6 cellular contexts compared by ENCODE assay signal in genomic region chr1:7381729-7382128, GRCh38.
DNase-seq lines count a peak whose midpoint lies in the region; TF ChIP-seq lines count a peak whose summit lies in the region.
"Not testable (repeated sequence)": the region's sequence is repeated elsewhere in the genome, so short reads cannot be mapped to it uniquely, and the experiment has no call there.

No MANE protein-coding gene starts in this region.

- not testable (repeated sequence) for H3K27ac ChIP-seq in HEK293 (ENCODE audit: extremely low read depth, low read depth, low read length); endodermal cell (ENCODE audit: low read depth, low read length)

- H3K4me3 ChIP-seq in HEK293 (ENCODE audit: low read depth, low read length); endodermal cell (ENCODE audit: low read length): not testable (repeated sequence)

- not testable (repeated sequence) for H3K9me3 ChIP-seq in HEK293 (ENCODE audit: control insufficient read depth, insufficient read depth, low read depth, low read length); endodermal cell (ENCODE audit: control insufficient read depth, low read length)

- DNase-seq in ecto neural progenitor cell (ENCODE audit: low spot score) (peak; percentile 11), endodermal cell (peak; percentile 7), islet precursor cell (peak; percentile 8), osteocyte (ENCODE audit: extremely low spot score, unreplicated experiment) (peak; percentile 11), ureter (ENCODE audit: low spot score) (peak; percentile 2)

- not testable (repeated sequence) for H3K36me3 Mint-ChIP-seq in endodermal cell (ENCODE audit: low read depth); osteocyte (ENCODE audit: unreplicated experiment)

- H3K27ac Mint-ChIP-seq in endodermal cell; osteocyte (ENCODE audit: unreplicated experiment): not testable (repeated sequence)

- not testable (repeated sequence) for H3K9me3 Mint-ChIP-seq in endodermal cell; osteocyte (ENCODE audit: unreplicated experiment)

- not testable (repeated sequence) for H3K27me3 ChIP-seq in endodermal cell (ENCODE audit: control insufficient read depth, insufficient read depth, low read length, poor library complexity, severe bottlenecking)

- TF ChIP-seq CTCF in HEK293 (tag by site-specific recombination; IDR thresholded peaks at IDR 0.05); endodermal cell (conservative IDR thresholded peaks at IDR 0.05); osteocyte (IDR thresholded peaks at IDR 0.05): not testable (repeated sequence)

- CTCF ChIA-PET in HEK293 (lab: Yijun Ruan, JAX): not testable (repeated sequence)

- WGBS in endodermal cell (ENCODE audit: insufficient coverage in 1 of 2, insufficient read length in 1 of 2), 2 experiments: 80 to 85% methylated on average over 2 of the region's 3 CpGs

- H3K27me3 Mint-ChIP-seq in endodermal cell (ENCODE audit: insufficient read depth); osteocyte (ENCODE audit: unreplicated experiment): not testable (repeated sequence)

- H3K4me1 Mint-ChIP-seq in endodermal cell: not testable (repeated sequence)
- peaks cover 14% of the 10 kb centered on the region for H3K4me1 Mint-ChIP-seq in osteocyte (ENCODE audit: unreplicated experiment)

- H3K4me1 ChIP-seq in HEK293 (ENCODE audit: control insufficient read depth, insufficient read depth, low read length); endodermal cell (ENCODE audit: control insufficient read depth, insufficient read depth, low read length): not testable (repeated sequence)

- not testable (repeated sequence) for H3K9ac ChIP-seq in endodermal cell (ENCODE audit: extremely low read depth, low read length, poor library complexity, severe bottlenecking)

- POLR2A ChIA-PET in HEK293 (lab: Yijun Ruan, JAX): not testable (repeated sequence)

- not testable (repeated sequence) for H3K4me3 Mint-ChIP-seq in endodermal cell; osteocyte (ENCODE audit: unreplicated experiment)

- H3K36me3 ChIP-seq in HEK293 (ENCODE audit: control insufficient read depth in 2 of 2, insufficient read depth in 1 of 2, low read length in 2 of 2); endodermal cell (ENCODE audit: control insufficient read depth, insufficient read depth, low read length): not testable (repeated sequence)

TF ChIP-seq in HEK293, 187 proteins besides CTCF, POLR2A, EP300 and RAD21:
- TF ChIP-seq ZNF184 (tag by site-specific recombination; IDR thresholded peaks at IDR 0.05) (peak; percentile 68; the same call in 1 of the 2 replicates), ZNF280D (tag by site-specific recombination; IDR thresholded peaks at IDR 0.05) (0 out of 2 replicates have a peak, but pooled peaks have one; percentile 12), SCRT2 (tag by site-specific recombination; IDR thresholded peaks at IDR 0.05) (peak; percentile 62)
